Comparison of ENCODE assay signal across 1 cellular context in genomic region chr3:49791571-49791970, GRCh38.
TF ChIP-seq lines count a peak whose summit lies in the region.

No MANE protein-coding gene starts in this region.

TF ChIP-seq in H1, 55 proteins besides CTCF, POLR2A, EP300 and RAD21:
- TF ChIP-seq TAF1 (IDR thresholded peaks at IDR 0.05; ENCODE audit: low read depth, low read length) (no peak), TEAD4 (IDR thresholded peaks at IDR 0.05; ENCODE audit: low read depth, low read length) (no peak)
